Comparison of ENCODE assay signal across 31 cellular contexts in the genomic region with DNA sequence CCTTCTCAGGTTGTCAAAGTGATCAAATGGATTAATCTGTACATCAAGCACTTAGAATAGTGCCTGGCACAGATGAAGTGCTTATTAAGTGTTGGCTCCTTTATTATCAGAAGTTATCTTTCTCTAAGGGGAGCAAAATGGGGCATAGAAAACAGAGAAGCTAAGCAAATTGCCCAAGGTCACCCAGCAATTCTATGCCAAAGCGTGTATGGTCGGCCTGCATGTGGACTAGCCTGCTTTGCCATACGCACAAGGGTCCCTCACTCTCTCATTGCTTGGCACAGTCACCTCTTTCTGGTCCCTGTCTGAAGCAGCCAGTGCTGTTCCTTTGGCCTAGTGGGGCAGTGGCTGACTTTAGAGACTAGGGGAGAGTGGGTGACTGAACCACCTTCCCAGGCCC. TPM values are rescaled to one million over a fixed set of nuclear protein-coding genes. Genes with fewer than 3 reads are reported as not detected.
"Had no signal": no experiment of that assay in that cellular context is flagged by ENCODE, and none has a peak within 500 bp of the region (broad histone marks: within the 10 kb centered on the region; RNA-seq: fewer than 3 reads in every experiment).

No MANE protein-coding gene starts in this region.

- H3K36me3 Mint-ChIP-seq: activated naive CD4-positive, alpha-beta T cell treated with anti-CD3 and anti-CD28 coated beads, Interleukin-2, amount 10 ng/mL, durations not matched to agents 7 days and 5 days; activated naive CD4-positive, alpha-beta T cell treated with anti-CD3 and anti-CD28 coated beads, Interleukin-2, amount 50 U/mL, for 72 hours; activated naive CD8-positive, alpha-beta T cell treated with anti-CD3 and anti-CD28 coated beads, Interleukin-2, amount 10 ng/mL, durations not matched to agents 7 days and 5 days; brain had no signal

- DNase-seq: activated CD4-positive, alpha-beta memory T cell treated with anti-CD3 and anti-CD28 coated beads, Interleukin-2, amount 10 ng/mL, durations not matched to agents 7 days and 5 days; activated CD4-positive, alpha-beta T cell treated with anti-CD3 and anti-CD28 coated beads for 36 hours; activated CD4-positive, alpha-beta T cell treated with anti-CD3 and anti-CD28 coated beads, Interleukin-2, amount 10 ng/mL, durations not matched to agents 24 days and 14 days; activated CD4-positive, CD25-positive, alpha-beta regulatory T cell; activated CD4-positive, CD25-positive, alpha-beta regulatory T cell treated with anti-CD3 and anti-CD28 coated beads, Interleukin-2, amount 50 U/mL, for 72 hours; activated CD8-positive, alpha-beta memory T cell treated with anti-CD3 and anti-CD28 coated beads, Interleukin-2, amount 50 U/mL, for 48 hours; activated gamma-delta T cell; activated naive CD4-positive, alpha-beta T cell; activated naive CD4-positive, alpha-beta T cell treated with anti-CD3 and anti-CD28 coated beads, Interleukin-2, amount 10 ng/mL, durations not matched to agents 7 days and 5 days; activated naive CD8-positive, alpha-beta T cell treated with anti-CD3 and anti-CD28 coated beads, Interleukin-2, amount 10 ng/mL, durations not matched to agents 7 days and 5 days; activated T-cell treated with anti-CD3 and anti-CD28 coated beads for 4 hours; activated T-cell treated with anti-CD3 and anti-CD28 coated beads, Interleukin-2, amount 50 U/mL, for 24 hours; activated T-cell treated with anti-CD3 and anti-CD28 coated beads, Interleukin-2, amount 50 U/mL, for 72 hours; central memory CD4-positive, alpha-beta T cell; cerebellar nuclear complex; colonic mucosa; effector CD8-positive, alpha-beta T cell; foreskin fibroblast; head of caudate nucleus; T1000 had no signal

- H3K4me1 ChIP-seq: ascending aorta, breast epithelium, colonic mucosa had no signal

- H3K27me3 Mint-ChIP-seq: activated CD4-positive, alpha-beta memory T cell treated with anti-CD3 and anti-CD28 coated beads, Interleukin-2, amount 10 ng/mL, durations not matched to agents 7 days and 5 days; activated CD4-positive, alpha-beta T cell treated with anti-CD3 and anti-CD28 coated beads for 36 hours; activated naive CD8-positive, alpha-beta T cell treated with anti-CD3 and anti-CD28 coated beads, Interleukin-2, amount 10 ng/mL, durations not matched to agents 7 days and 5 days; activated T-cell treated with anti-CD3 and anti-CD28 coated beads, Interleukin-2, amount 50 U/mL, for 24 hours; brain had no signal

- H3K27me3 ChIP-seq: ascending aorta, breast epithelium, cardiac muscle cell, colonic mucosa had no signal

- ATAC-seq: activated CD4-positive, alpha-beta T cell treated with anti-CD3 and anti-CD28 coated beads for 36 hours; activated naive CD4-positive, alpha-beta T cell treated with anti-CD3 and anti-CD28 coated beads, Interleukin-2, amount 50 U/mL, for 72 hours; activated T-cell treated with anti-CD3 and anti-CD28 coated beads, Interleukin-2, amount 50 U/mL, for 72 hours had no signal

- H3K36me3 ChIP-seq: ascending aorta, breast epithelium, cardiac muscle cell, colonic mucosa had no signal

- H3K4me3 ChIP-seq: ascending aorta, breast epithelium, cardiac muscle cell, colonic mucosa had no signal

- H3K27ac Mint-ChIP-seq: activated CD4-positive, alpha-beta memory T cell treated with anti-CD3 and anti-CD28 coated beads, Interleukin-2, amount 10 ng/mL, durations not matched to agents 7 days and 5 days; activated CD4-positive, alpha-beta T cell treated with anti-CD3 and anti-CD28 coated beads for 36 hours; activated CD4-positive, alpha-beta T cell treated with anti-CD3 and anti-CD28 coated beads, Interleukin-2, amount 10 ng/mL, durations not matched to agents 24 days and 14 days; activated naive CD4-positive, alpha-beta T cell treated with anti-CD3 and anti-CD28 coated beads, Interleukin-2, amount 10 ng/mL, durations not matched to agents 7 days and 5 days; activated naive CD4-positive, alpha-beta T cell treated with anti-CD3 and anti-CD28 coated beads, Interleukin-2, amount 50 U/mL, for 72 hours; activated naive CD8-positive, alpha-beta T cell treated with anti-CD3 and anti-CD28 coated beads, Interleukin-2, amount 10 ng/mL, durations not matched to agents 7 days and 5 days; activated T-cell treated with anti-CD3 and anti-CD28 coated beads, Interleukin-2, amount 50 U/mL, for 24 hours; activated T-cell treated with anti-CD3 and anti-CD28 coated beads, Interleukin-2, amount 50 U/mL, for 72 hours; T-helper 1 cell treated with Interleukin-12 subunit alpha and Interleukin-12 subunit beta and Interleukin-4 antibody, amounts not matched to agents 30 μg/mL and 1 μg/mL, for 36 hours; T-helper 2 cell treated with Interferon-gamma antibody and Interleukin-4, amounts not matched to agents 5 μg/mL and 100 μg/mL, for 36 hours had no signal

- H3K4me3 Mint-ChIP-seq: activated CD4-positive, alpha-beta memory T cell treated with anti-CD3 and anti-CD28 coated beads, Interleukin-2, amount 10 ng/mL, durations not matched to agents 7 days and 5 days; activated CD4-positive, alpha-beta T cell treated with anti-CD3 and anti-CD28 coated beads for 36 hours; activated CD4-positive, alpha-beta T cell treated with anti-CD3 and anti-CD28 coated beads, Interleukin-2, amount 10 ng/mL, durations not matched to agents 24 days and 14 days; activated naive CD4-positive, alpha-beta T cell treated with anti-CD3 and anti-CD28 coated beads, Interleukin-2, amount 10 ng/mL, durations not matched to agents 7 days and 5 days; activated naive CD8-positive, alpha-beta T cell treated with anti-CD3 and anti-CD28 coated beads, Interleukin-2, amount 10 ng/mL, durations not matched to agents 7 days and 5 days; activated T-cell treated with anti-CD3 and anti-CD28 coated beads, Interleukin-2, amount 50 U/mL, for 24 hours; activated T-cell treated with anti-CD3 and anti-CD28 coated beads, Interleukin-2, amount 50 U/mL, for 72 hours; brain; T-helper 1 cell treated with Interleukin-12 subunit alpha and Interleukin-12 subunit beta and Interleukin-4 antibody, amounts not matched to agents 30 μg/mL and 1 μg/mL, for 36 hours; T-helper 2 cell treated with Interferon-gamma antibody and Interleukin-4, amounts not matched to agents 5 μg/mL and 100 μg/mL, for 36 hours had no signal

- FAIRE-seq: endometrium, endothelial cell of umbilical vein, frontal cortex had no signal

- H3K9me3 ChIP-seq: ascending aorta, breast epithelium, colonic mucosa had no signal

- H3K9me3 Mint-ChIP-seq: activated CD4-positive, alpha-beta memory T cell treated with anti-CD3 and anti-CD28 coated beads, Interleukin-2, amount 10 ng/mL, durations not matched to agents 7 days and 5 days; activated CD4-positive, alpha-beta T cell treated with anti-CD3 and anti-CD28 coated beads, Interleukin-2, amount 10 ng/mL, durations not matched to agents 24 days and 14 days; activated naive CD4-positive, alpha-beta T cell treated with anti-CD3 and anti-CD28 coated beads, Interleukin-2, amount 10 ng/mL, durations not matched to agents 7 days and 5 days; activated naive CD4-positive, alpha-beta T cell treated with anti-CD3 and anti-CD28 coated beads, Interleukin-2, amount 50 U/mL, for 72 hours; activated naive CD8-positive, alpha-beta T cell treated with anti-CD3 and anti-CD28 coated beads, Interleukin-2, amount 10 ng/mL, durations not matched to agents 7 days and 5 days; activated T-cell treated with anti-CD3 and anti-CD28 coated beads, Interleukin-2, amount 50 U/mL, for 24 hours; activated T-cell treated with anti-CD3 and anti-CD28 coated beads, Interleukin-2, amount 50 U/mL, for 72 hours; T-helper 1 cell treated with Interleukin-12 subunit alpha and Interleukin-12 subunit beta and Interleukin-4 antibody, amounts not matched to agents 30 μg/mL and 1 μg/mL, for 36 hours; T-helper 2 cell treated with Interferon-gamma antibody and Interleukin-4, amounts not matched to agents 5 μg/mL and 100 μg/mL, for 36 hours had no signal

- H3K27ac ChIP-seq: ascending aorta, breast epithelium, cardiac muscle cell, colonic mucosa, epithelial cell of prostate had no signal

- H3K4me1 Mint-ChIP-seq: activated CD4-positive, alpha-beta memory T cell treated with anti-CD3 and anti-CD28 coated beads, Interleukin-2, amount 10 ng/mL, durations not matched to agents 7 days and 5 days; activated CD4-positive, alpha-beta T cell treated with anti-CD3 and anti-CD28 coated beads for 36 hours; activated CD4-positive, alpha-beta T cell treated with anti-CD3 and anti-CD28 coated beads, Interleukin-2, amount 10 ng/mL, durations not matched to agents 24 days and 14 days; activated naive CD4-positive, alpha-beta T cell treated with anti-CD3 and anti-CD28 coated beads, Interleukin-2, amount 10 ng/mL, durations not matched to agents 7 days and 5 days; activated naive CD8-positive, alpha-beta T cell treated with anti-CD3 and anti-CD28 coated beads, Interleukin-2, amount 10 ng/mL, durations not matched to agents 7 days and 5 days had no signal

RNA-seq across cellular contexts. Expression of a gene that starts 45.3 kb away (rescaled TPM):
- total RNA-seq: endothelial cell of umbilical vein had no signal
- polyA plus RNA-seq: endothelial cell of umbilical vein had no signal
